Comparison of ENCODE assay signal across 13 cellular contexts in the genomic region with DNA sequence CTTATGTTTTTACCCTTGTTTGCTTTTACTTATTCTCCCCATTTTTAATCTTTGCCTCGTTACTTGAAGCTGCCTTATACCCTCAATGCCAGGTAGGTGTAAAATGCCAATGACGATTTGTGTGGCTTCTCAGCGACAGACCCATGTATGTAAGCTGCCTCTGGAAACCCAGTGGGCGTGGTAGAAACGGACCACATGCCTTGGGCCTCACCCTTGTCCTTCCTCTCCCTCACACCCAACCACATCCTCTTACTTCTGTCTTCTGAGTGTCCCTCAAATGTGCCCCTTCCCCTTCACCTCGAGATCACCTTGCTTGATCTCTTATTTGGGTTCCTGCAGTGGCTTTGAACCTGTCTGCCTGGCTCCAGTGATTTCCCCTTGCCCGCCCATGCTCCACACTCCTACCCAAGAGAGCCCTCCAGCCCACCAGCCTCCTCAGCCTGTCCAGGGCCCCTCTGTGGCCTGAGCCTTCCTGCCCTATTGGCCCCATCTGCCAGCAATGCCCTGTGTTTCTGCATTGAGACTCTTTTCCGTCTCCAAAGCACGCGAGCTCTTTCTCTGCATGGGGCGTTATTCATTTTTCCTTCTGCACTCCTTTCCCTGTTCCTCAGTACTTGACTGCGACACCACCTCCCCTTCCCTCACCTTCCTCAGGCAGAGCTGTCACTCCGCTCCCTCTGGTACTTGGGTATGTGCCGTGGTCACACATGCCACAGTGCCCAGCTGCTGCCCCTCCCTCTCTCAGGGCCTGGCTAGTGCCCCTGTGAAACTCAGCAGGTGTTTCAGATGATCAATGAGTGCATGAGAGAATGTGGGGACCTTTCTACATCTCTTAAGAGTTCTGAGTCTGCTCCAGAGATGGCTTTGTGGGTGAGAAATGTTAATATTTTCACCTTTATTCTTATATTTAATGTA.
DNase-seq lines count a peak whose midpoint lies in the region; ATAC-seq and TF ChIP-seq lines count a peak whose summit lies in the region.
"Had no signal": no experiment of that assay in that cellular context is flagged by ENCODE, and none has a peak within 500 bp of the region (broad histone marks: within the 10 kb centered on the region; RNA-seq: fewer than 3 reads in every experiment).

No MANE protein-coding gene starts in this region.

- H3K9ac ChIP-seq in H9 (ENCODE audit: extremely low read depth, insufficient read length, low read length): no peak overlapping the region

- H3K4me1 Mint-ChIP-seq in H9: peaks cover 42 to 45% of the 10 kb centered on the region in 2 experiments
- H3K4me1 Mint-ChIP-seq in T-helper 2 cell treated with Interferon-gamma antibody and Interleukin-4, amounts not matched to agents 5 μg/mL and 100 μg/mL, for 36 hours (ENCODE audit: low read depth): peaks cover 33% of the 10 kb centered on the region
- H3K4me1 Mint-ChIP-seq in dendritic cell treated with granulocyte-macrophage colony-stimulating factor and Interleukin-4, amounts not matched to agents 40 ng/mL and 50 ng/mL, for 4 days (ENCODE audit: low read depth): peaks cover 49% of the 10 kb centered on the region

- H4K8ac ChIP-seq in H9 (replicated peaks; ENCODE audit: insufficient read length, low read depth, low read length): no peak overlapping the region

- no peaks in the 10 kb centered on the region for H4K20me1 ChIP-seq in H9 (ENCODE audit: control insufficient read depth, insufficient read depth, insufficient read length)

- no peak overlapping the region; the same call in 1 of the 2 replicates for H3K14ac ChIP-seq in H9 (ENCODE audit: insufficient read depth, low read length)

- H3K9me3 ChIP-seq in H9 (ENCODE audit: control insufficient read depth, low read depth, low read length): no peaks in the 10 kb centered on the region
- H3K9me3 ChIP-seq: right lobe of liver had no signal

- H3K27ac ChIP-seq in H9 (ENCODE audit: insufficient read length, low read depth, low read length): no peak overlapping the region
- H3K27ac ChIP-seq: foreskin keratinocyte, right lobe of liver had no signal

- H2BK5ac ChIP-seq in H9 (ENCODE audit: insufficient read length, low read length): no peak overlapping the region

- no peaks in the 10 kb centered on the region for H3K36me3 Mint-ChIP-seq in H9 (ENCODE audit: insufficient read depth in 1 of 3, low read depth in 3 of 3)
- H3K36me3 Mint-ChIP-seq in T-helper 2 cell treated with Interferon-gamma antibody and Interleukin-4, amounts not matched to agents 5 μg/mL and 100 μg/mL, for 36 hours (ENCODE audit: low read depth): no peaks in the 10 kb centered on the region
- peaks cover 5% of the 10 kb centered on the region for H3K36me3 Mint-ChIP-seq in dendritic cell treated with granulocyte-macrophage colony-stimulating factor and Interleukin-4, amounts not matched to agents 40 ng/mL and 50 ng/mL, for 4 days (ENCODE audit: low read depth)

- WGBS in H9 (ENCODE audit: extremely low coverage, insufficient read length, low lambda C conversion rate): no CpG with 5 or more reads among the region's 14 CpGs

- H3K79me1 ChIP-seq in H9 (ENCODE audit: insufficient read depth, low read depth, low read length, poor library complexity, severe bottlenecking): no peaks in the 10 kb centered on the region

- no peak overlapping the region for H2BK15ac ChIP-seq in H9 (ENCODE audit: low read depth, low read length)

- H2BK120ac ChIP-seq in H9 (ENCODE audit: low read depth, low read length, poor library complexity, severe bottlenecking): no peak overlapping the region

- peak; percentile 30 for ATAC-seq in stimulated activated naive CD8-positive, alpha-beta T cell treated with anti-CD3 and anti-CD28 coated beads, Interleukin-15, Interleukin-2, amounts not matched to agents 100 U/mL and 50 U/mL, for 24 hours
- ATAC-seq in sciatic nerve (no peak), omental fat pad (ENCODE audit: low FRiP score) (no peak), HG02759 (IDR thresholded peaks at IDR 0.05; ENCODE audit: unreplicated experiment) (no peak)
- ATAC-seq: foreskin keratinocyte, HCT116, SK-N-SH treated with all-trans-retinoic acid at 6 μM for 48 hours had no signal

- H3K4me3 Mint-ChIP-seq in H9: no peak overlapping the region
- H3K4me3 Mint-ChIP-seq in T-helper 2 cell treated with Interferon-gamma antibody and Interleukin-4, amounts not matched to agents 5 μg/mL and 100 μg/mL, for 36 hours: peak overlapping the region; percentile 66
- no peak overlapping the region for H3K4me3 Mint-ChIP-seq in dendritic cell treated with granulocyte-macrophage colony-stimulating factor and Interleukin-4, amounts not matched to agents 40 ng/mL and 50 ng/mL, for 4 days

- H3K56ac ChIP-seq in H9 (ENCODE audit: insufficient read length, low read depth, low read length): no peak overlapping the region

- H3K18ac ChIP-seq in H9 (ENCODE audit: insufficient read length, low read depth, low read length): peak overlapping the region; percentile 37

- H3K79me2 ChIP-seq in H9 (ENCODE audit: insufficient read depth, low read length): no peaks in the 10 kb centered on the region

- H4K91ac ChIP-seq in H9 (ENCODE audit: insufficient read length, low read depth, low read length): no peak overlapping the region

- H3K23me2 ChIP-seq in H9 (ENCODE audit: insufficient read length, low read depth, low read length, poor library complexity, severe bottlenecking): no peaks in the 10 kb centered on the region

- intact Hi-C loops in dendritic cell treated with granulocyte-macrophage colony-stimulating factor and Interleukin-4, amounts not matched to agents 40 ng/mL and 50 ng/mL, for 4 days (cut with micrococcal nuclease): loop anchor here (10.0 kb wide), 1 partner anchor 994 kb away; no protein-coding TSS in a partner anchor
- intact Hi-C loops in sciatic nerve (cut with DNase I): no loop called here

- H3K27me3 ChIP-seq in H9 (ENCODE audit: insufficient read depth, low read length): no peaks in the 10 kb centered on the region
- H3K27me3 ChIP-seq: foreskin keratinocyte, right lobe of liver had no signal

- no peak overlapping the region for H3T11ph ChIP-seq in H9 (ENCODE audit: low read length)

- no peak for TF ChIP-seq CTCF in H9 (conservative IDR thresholded peaks at IDR 0.05)
- TF ChIP-seq CTCF in omental fat pad (IDR thresholded peaks at IDR 0.05): no peak

- no peak overlapping the region for H2AK5ac ChIP-seq in H9 (ENCODE audit: insufficient read length, low read length)

- H3K27me3 Mint-ChIP-seq in H9 (ENCODE audit: low read depth): no peaks in the 10 kb centered on the region
- no peaks in the 10 kb centered on the region for H3K27me3 Mint-ChIP-seq in T-helper 2 cell treated with Interferon-gamma antibody and Interleukin-4, amounts not matched to agents 5 μg/mL and 100 μg/mL, for 36 hours (ENCODE audit: low read depth)
- H3K27me3 Mint-ChIP-seq in dendritic cell treated with granulocyte-macrophage colony-stimulating factor and Interleukin-4, amounts not matched to agents 40 ng/mL and 50 ng/mL, for 4 days: no peaks in the 10 kb centered on the region

- no peak overlapping the region for H2BK20ac ChIP-seq in H9 (ENCODE audit: low read depth, low read length, poor library complexity, severe bottlenecking)

- no peak overlapping the region for H3K4ac ChIP-seq in H9 (ENCODE audit: low read depth, low read length)

- H3K27ac Mint-ChIP-seq in H9: peak overlapping the region in 2 of 3 experiments; percentile 83 to 93; a peak in 4 of 7 replicates
- peak overlapping the region; percentile 71 for H3K27ac Mint-ChIP-seq in T-helper 2 cell treated with Interferon-gamma antibody and Interleukin-4, amounts not matched to agents 5 μg/mL and 100 μg/mL, for 36 hours
- peak overlapping the region; percentile 50 for H3K27ac Mint-ChIP-seq in dendritic cell treated with granulocyte-macrophage colony-stimulating factor and Interleukin-4, amounts not matched to agents 40 ng/mL and 50 ng/mL, for 4 days

- H2BK12ac ChIP-seq in H9 (ENCODE audit: insufficient read length, low read depth, low read length): no peak overlapping the region

- no peak for DNase-seq in H9
- DNase-seq in T-helper 2 cell treated with Interferon-gamma antibody and Interleukin-4, amounts not matched to agents 5 μg/mL and 100 μg/mL, for 36 hours (ENCODE audit: low spot score): no peak
- DNase-seq in stimulated activated naive CD8-positive, alpha-beta T cell treated with anti-CD3 and anti-CD28 coated beads, Interleukin-15, Interleukin-2, amounts not matched to agents 100 U/mL and 50 U/mL, for 24 hours: peak; percentile 14
- no peak for DNase-seq in sciatic nerve (ENCODE audit: low spot score)
- DNase-seq in omental fat pad (ENCODE audit: low spot score): no peak
- DNase-seq: activated CD8-positive, alpha-beta memory T cell treated with anti-CD3 and anti-CD28 coated beads for 24 hours; foreskin keratinocyte; NCI-H2081; right lobe of liver had no signal

- H3K4me1 ChIP-seq in H9 (ENCODE audit: insufficient read depth, low read length): 0 out of 2 replicates have a peak, but pooled peaks cover 3% of the 10 kb centered on the region
- H3K4me1 ChIP-seq: right lobe of liver had no signal

- H3K4me2 ChIP-seq in H9 (ENCODE audit: insufficient read depth, insufficient read length, low read length): no peak overlapping the region

- H4K5ac ChIP-seq in H9 (ENCODE audit: insufficient read length, low read depth, low read length): no peak overlapping the region

- H3K9me3 Mint-ChIP-seq in H9: no peaks in the 10 kb centered on the region
- H3K9me3 Mint-ChIP-seq in T-helper 2 cell treated with Interferon-gamma antibody and Interleukin-4, amounts not matched to agents 5 μg/mL and 100 μg/mL, for 36 hours: no peaks in the 10 kb centered on the region
- no peaks in the 10 kb centered on the region for H3K9me3 Mint-ChIP-seq in dendritic cell treated with granulocyte-macrophage colony-stimulating factor and Interleukin-4, amounts not matched to agents 40 ng/mL and 50 ng/mL, for 4 days

- H3K23ac ChIP-seq in H9 (ENCODE audit: insufficient read length, low read depth, low read length): no peak overlapping the region

- no peak overlapping the region for H2AFZ ChIP-seq in H9 (ENCODE audit: low read length)
